1 cellular context compared by ENCODE assay signal in the genomic region with DNA sequence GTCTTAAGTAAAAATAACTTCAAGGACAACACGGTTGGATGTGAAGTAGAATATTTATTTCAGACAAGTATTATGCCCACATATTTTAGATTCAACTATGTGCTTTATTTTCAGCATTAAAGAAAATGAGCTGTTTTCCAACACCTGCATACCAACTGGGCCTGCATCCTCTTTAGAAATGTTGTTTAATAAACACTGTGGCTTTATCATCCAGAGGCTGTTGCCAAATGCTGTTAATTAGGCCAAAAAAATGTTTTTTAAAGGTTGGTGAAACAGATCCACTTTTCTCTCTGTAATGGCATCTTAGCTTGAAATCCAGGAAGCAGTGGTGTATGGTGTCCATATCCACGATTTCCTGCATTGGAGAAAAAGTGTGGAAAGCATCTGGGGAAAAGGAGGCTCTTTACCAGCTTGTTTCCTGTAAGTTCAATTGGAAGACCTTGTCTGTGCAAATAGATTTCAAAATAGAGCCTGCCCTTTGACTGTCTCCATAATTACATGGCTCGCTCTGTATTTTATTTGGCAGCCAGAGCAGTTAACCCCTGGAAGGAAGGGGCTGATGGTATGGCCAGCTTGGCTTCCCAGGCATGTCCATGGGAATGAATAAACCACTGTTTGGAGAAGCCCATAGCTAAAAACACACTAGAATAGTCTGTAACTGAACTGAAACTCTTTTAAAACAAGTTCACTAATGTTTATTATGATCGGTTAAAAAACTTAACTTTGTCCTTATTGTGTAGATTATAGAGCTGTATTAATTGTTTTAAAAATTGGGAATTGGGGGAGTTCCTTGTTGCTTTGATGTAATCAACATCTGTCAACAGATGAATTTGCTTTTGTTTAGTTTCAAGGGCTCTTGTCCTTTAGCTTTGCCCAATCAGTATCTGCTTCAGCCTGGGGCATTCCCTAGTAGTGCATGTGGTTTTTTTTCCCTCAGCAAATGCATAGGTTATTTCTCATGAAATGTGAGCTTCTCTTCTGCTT.
TF ChIP-seq lines count a peak whose summit lies in the region.

No MANE protein-coding gene starts in this region.

TF ChIP-seq in HepG2, 621 proteins besides CTCF, POLR2A, EP300 and RAD21 (continued from another document and continues in another):
- TF ChIP-seq, protein P1, sequence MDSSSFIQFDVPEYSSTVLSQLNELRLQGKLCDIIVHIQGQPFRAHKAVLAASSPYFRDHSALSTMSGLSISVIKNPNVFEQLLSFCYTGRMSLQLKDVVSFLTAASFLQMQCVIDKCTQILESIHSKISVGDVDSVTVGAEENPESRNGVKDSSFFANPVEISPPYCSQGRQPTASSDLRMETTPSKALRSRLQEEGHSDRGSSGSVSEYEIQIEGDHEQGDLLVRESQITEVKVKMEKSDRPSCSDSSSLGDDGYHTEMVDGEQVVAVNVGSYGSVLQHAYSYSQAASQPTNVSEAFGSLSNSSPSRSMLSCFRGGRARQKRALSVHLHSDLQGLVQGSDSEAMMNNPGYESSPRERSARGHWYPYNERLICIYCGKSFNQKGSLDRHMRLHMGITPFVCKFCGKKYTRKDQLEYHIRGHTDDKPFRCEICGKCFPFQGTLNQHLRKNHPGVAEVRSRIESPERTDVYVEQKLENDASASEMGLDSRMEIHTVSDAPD (CRISPR knock-in tag; IDR thresholded peaks at IDR 0.05), result peak; percentile 92
- TF ChIP-seq, protein P2, sequence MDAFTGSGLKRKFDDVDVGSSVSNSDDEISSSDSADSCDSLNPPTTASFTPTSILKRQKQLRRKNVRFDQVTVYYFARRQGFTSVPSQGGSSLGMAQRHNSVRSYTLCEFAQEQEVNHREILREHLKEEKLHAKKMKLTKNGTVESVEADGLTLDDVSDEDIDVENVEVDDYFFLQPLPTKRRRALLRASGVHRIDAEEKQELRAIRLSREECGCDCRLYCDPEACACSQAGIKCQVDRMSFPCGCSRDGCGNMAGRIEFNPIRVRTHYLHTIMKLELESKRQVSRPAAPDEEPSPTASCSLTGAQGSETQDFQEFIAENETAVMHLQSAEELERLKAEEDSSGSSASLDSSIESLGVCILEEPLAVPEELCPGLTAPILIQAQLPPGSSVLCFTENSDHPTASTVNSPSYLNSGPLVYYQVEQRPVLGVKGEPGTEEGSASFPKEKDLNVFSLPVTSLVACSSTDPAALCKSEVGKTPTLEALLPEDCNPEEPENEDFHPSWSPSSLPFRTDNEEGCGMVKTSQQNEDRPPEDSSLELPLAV (CRISPR knock-in tag; conservative IDR thresholded peaks at IDR 0.05; ENCODE audit: low read depth), result no peak
- TF ChIP-seq, protein P3, sequence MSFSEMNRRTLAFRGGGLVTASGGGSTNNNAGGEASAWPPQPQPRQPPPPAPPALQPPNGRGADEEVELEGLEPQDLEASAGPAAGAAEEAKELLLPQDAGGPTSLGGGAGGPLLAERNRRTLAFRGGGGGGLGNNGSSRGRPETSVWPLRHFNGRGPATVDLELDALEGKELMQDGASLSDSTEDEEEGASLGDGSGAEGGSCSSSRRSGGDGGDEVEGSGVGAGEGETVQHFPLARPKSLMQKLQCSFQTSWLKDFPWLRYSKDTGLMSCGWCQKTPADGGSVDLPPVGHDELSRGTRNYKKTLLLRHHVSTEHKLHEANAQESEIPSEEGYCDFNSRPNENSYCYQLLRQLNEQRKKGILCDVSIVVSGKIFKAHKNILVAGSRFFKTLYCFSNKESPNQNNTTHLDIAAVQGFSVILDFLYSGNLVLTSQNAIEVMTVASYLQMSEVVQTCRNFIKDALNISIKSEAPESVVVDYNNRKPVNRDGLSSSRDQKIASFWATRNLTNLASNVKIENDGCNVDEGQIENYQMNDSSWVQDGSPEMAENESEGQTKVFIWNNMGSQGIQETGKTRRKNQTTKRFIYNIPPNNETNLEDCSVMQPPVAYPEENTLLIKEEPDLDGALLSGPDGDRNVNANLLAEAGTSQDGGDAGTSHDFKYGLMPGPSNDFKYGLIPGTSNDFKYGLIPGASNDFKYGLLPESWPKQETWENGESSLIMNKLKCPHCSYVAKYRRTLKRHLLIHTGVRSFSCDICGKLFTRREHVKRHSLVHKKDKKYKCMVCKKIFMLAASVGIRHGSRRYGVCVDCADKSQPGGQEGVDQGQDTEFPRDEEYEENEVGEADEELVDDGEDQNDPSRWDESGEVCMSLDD (CRISPR knock-in tag; IDR thresholded peaks at IDR 0.05; ENCODE audit: borderline replicate concordance), result 0 out of 2 replicates have a peak, but pooled peaks have one; percentile 32
- TF ChIP-seq CCAR2 (optimal IDR thresholded peaks at IDR 0.05; ENCODE audit: low read depth, low read length) (peak; percentile 92), GLI4 (CRISPR knock-in tag; IDR thresholded peaks at IDR 0.05; ENCODE audit: borderline replicate concordance) (no peak), SOX6 (IDR thresholded peaks at IDR 0.05) (no peak), SOX6 (CRISPR knock-in tag; IDR thresholded peaks at IDR 0.05) (peak; percentile 95), TBL1XR1 (IDR thresholded peaks at IDR 0.05; ENCODE audit: borderline replicate concordance, low read length, partially characterized antibody) (peak; percentile 72), ZNF629 (CRISPR knock-in tag; conservative IDR thresholded peaks at IDR 0.05) (peak; percentile 61), ZNF101 (CRISPR knock-in tag; IDR thresholded peaks at IDR 0.05; ENCODE audit: borderline replicate concordance, low read depth) (no peak), HCFC1 (IDR thresholded peaks at IDR 0.05; ENCODE audit: low read depth, low read length) (no peak), SIN3A (IDR thresholded peaks at IDR 0.05; ENCODE audit: borderline replicate concordance, low read depth, low read length) (peak; percentile 58; the same call in 1 of the 2 replicates), SMAD3 (CRISPR knock-in tag; IDR thresholded peaks at IDR 0.05) (peak; percentile 98), ZSCAN25 (CRISPR knock-in tag; IDR thresholded peaks at IDR 0.05) (no peak), KLF11 (CRISPR knock-in tag; IDR thresholded peaks at IDR 0.05) (peak; percentile 94), ZNF773 (CRISPR knock-in tag; IDR thresholded peaks at IDR 0.05; ENCODE audit: borderline replicate concordance) (no peak), RFX1 (IDR thresholded peaks at IDR 0.05) (no peak), ZNF30 (CRISPR knock-in tag; IDR thresholded peaks at IDR 0.05) (no peak), MEIS2 (CRISPR knock-in tag; IDR thresholded peaks at IDR 0.05) (peak; percentile 57; the same call in 1 of the 2 replicates), KDM4B (CRISPR knock-in tag; IDR thresholded peaks at IDR 0.05) (peak; percentile 74; the same call in 1 of the 2 replicates), ELF4 (CRISPR knock-in tag; IDR thresholded peaks at IDR 0.05; ENCODE audit: borderline replicate concordance) (0 out of 2 replicates have a peak, but pooled peaks have one; percentile 63), PAWR (CRISPR knock-in tag; IDR thresholded peaks at IDR 0.05; ENCODE audit: borderline replicate concordance) (0 out of 2 replicates have a peak, but pooled peaks have one; percentile 48), POLR2G (IDR thresholded peaks at IDR 0.05; ENCODE audit: low read depth, low read length) (no peak), BRCA1 (CRISPR knock-in tag; IDR thresholded peaks at IDR 0.05) (no peak), MYC (CRISPR knock-in tag; IDR thresholded peaks at IDR 0.05; ENCODE audit: borderline replicate concordance) (peak; percentile 20; the same call in 1 of the 2 replicates), ZNF468 (CRISPR knock-in tag; IDR thresholded peaks at IDR 0.05) (no peak), FIP1L1 (IDR thresholded peaks at IDR 0.05; ENCODE audit: borderline replicate concordance, insufficient read depth, low read depth, low read length) (no peak), RFXANK (CRISPR knock-in tag; IDR thresholded peaks at IDR 0.05) (peak; percentile 73; the same call in 1 of the 2 replicates), GATAD1 (CRISPR knock-in tag; IDR thresholded peaks at IDR 0.05) (peak; percentile 45; the same call in 1 of the 2 replicates)
- TF ChIP-seq, protein P4, sequence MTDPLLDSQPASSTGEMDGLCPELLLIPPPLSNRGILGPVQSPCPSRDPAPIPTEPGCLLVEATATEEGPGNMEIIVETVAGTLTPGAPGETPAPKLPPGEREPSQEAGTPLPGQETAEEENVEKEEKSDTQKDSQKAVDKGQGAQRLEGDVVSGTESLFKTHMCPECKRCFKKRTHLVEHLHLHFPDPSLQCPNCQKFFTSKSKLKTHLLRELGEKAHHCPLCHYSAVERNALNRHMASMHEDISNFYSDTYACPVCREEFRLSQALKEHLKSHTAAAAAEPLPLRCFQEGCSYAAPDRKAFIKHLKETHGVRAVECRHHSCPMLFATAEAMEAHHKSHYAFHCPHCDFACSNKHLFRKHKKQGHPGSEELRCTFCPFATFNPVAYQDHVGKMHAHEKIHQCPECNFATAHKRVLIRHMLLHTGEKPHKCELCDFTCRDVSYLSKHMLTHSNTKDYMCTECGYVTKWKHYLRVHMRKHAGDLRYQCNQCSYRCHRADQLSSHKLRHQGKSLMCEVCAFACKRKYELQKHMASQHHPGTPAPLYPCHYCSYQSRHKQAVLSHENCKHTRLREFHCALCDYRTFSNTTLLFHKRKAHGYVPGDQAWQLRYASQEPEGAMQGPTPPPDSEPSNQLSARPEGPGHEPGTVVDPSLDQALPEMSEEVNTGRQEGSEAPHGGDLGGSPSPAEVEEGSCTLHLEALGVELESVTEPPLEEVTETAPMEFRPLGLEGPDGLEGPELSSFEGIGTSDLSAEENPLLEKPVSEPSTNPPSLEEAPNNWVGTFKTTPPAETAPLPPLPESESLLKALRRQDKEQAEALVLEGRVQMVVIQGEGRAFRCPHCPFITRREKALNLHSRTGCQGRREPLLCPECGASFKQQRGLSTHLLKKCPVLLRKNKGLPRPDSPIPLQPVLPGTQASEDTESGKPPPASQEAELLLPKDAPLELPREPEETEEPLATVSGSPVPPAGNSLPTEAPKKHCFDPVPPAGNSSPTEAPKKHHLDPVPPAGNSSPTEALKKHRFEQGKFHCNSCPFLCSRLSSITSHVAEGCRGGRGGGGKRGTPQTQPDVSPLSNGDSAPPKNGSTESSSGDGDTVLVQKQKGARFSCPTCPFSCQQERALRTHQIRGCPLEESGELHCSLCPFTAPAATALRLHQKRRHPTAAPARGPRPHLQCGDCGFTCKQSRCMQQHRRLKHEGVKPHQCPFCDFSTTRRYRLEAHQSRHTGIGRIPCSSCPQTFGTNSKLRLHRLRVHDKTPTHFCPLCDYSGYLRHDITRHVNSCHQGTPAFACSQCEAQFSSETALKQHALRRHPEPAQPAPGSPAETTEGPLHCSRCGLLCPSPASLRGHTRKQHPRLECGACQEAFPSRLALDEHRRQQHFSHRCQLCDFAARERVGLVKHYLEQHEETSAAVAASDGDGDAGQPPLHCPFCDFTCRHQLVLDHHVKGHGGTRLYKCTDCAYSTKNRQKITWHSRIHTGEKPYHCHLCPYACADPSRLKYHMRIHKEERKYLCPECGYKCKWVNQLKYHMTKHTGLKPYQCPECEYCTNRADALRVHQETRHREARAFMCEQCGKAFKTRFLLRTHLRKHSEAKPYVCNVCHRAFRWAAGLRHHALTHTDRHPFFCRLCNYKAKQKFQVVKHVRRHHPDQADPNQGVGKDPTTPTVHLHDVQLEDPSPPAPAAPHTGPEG (CRISPR knock-in tag; IDR thresholded peaks at IDR 0.05), result 0 out of 2 replicates have a peak, but pooled peaks have one; percentile 43
- TF ChIP-seq, protein P5, sequence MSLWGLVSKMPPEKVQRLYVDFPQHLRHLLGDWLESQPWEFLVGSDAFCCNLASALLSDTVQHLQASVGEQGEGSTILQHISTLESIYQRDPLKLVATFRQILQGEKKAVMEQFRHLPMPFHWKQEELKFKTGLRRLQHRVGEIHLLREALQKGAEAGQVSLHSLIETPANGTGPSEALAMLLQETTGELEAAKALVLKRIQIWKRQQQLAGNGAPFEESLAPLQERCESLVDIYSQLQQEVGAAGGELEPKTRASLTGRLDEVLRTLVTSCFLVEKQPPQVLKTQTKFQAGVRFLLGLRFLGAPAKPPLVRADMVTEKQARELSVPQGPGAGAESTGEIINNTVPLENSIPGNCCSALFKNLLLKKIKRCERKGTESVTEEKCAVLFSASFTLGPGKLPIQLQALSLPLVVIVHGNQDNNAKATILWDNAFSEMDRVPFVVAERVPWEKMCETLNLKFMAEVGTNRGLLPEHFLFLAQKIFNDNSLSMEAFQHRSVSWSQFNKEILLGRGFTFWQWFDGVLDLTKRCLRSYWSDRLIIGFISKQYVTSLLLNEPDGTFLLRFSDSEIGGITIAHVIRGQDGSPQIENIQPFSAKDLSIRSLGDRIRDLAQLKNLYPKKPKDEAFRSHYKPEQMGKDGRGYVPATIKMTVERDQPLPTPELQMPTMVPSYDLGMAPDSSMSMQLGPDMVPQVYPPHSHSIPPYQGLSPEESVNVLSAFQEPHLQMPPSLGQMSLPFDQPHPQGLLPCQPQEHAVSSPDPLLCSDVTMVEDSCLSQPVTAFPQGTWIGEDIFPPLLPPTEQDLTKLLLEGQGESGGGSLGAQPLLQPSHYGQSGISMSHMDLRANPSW (CRISPR knock-in tag; IDR thresholded peaks at IDR 0.05; ENCODE audit: borderline replicate concordance), result peak; percentile 94
- TF ChIP-seq, protein P6, sequence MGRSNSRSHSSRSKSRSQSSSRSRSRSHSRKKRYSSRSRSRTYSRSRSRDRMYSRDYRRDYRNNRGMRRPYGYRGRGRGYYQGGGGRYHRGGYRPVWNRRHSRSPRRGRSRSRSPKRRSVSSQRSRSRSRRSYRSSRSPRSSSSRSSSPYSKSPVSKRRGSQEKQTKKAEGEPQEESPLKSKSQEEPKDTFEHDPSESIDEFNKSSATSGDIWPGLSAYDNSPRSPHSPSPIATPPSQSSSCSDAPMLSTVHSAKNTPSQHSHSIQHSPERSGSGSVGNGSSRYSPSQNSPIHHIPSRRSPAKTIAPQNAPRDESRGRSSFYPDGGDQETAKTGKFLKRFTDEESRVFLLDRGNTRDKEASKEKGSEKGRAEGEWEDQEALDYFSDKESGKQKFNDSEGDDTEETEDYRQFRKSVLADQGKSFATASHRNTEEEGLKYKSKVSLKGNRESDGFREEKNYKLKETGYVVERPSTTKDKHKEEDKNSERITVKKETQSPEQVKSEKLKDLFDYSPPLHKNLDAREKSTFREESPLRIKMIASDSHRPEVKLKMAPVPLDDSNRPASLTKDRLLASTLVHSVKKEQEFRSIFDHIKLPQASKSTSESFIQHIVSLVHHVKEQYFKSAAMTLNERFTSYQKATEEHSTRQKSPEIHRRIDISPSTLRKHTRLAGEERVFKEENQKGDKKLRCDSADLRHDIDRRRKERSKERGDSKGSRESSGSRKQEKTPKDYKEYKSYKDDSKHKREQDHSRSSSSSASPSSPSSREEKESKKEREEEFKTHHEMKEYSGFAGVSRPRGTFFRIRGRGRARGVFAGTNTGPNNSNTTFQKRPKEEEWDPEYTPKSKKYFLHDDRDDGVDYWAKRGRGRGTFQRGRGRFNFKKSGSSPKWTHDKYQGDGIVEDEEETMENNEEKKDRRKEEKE (IDR thresholded peaks at IDR 0.05), result no peak
- TF ChIP-seq, protein P7, sequence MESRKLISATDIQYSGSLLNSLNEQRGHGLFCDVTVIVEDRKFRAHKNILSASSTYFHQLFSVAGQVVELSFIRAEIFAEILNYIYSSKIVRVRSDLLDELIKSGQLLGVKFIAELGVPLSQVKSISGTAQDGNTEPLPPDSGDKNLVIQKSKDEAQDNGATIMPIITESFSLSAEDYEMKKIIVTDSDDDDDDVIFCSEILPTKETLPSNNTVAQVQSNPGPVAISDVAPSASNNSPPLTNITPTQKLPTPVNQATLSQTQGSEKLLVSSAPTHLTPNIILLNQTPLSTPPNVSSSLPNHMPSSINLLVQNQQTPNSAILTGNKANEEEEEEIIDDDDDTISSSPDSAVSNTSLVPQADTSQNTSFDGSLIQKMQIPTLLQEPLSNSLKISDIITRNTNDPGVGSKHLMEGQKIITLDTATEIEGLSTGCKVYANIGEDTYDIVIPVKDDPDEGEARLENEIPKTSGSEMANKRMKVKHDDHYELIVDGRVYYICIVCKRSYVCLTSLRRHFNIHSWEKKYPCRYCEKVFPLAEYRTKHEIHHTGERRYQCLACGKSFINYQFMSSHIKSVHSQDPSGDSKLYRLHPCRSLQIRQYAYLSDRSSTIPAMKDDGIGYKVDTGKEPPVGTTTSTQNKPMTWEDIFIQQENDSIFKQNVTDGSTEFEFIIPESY (CRISPR knock-in tag; IDR thresholded peaks at IDR 0.05), result peak; percentile 37; the same call in 1 of the 2 replicates
- TF ChIP-seq, protein P8, sequence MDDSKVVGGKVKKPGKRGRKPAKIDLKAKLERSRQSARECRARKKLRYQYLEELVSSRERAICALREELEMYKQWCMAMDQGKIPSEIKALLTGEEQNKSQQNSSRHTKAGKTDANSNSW (CRISPR knock-in tag; IDR thresholded peaks at IDR 0.05; ENCODE audit: borderline replicate concordance), result no peak
